Comparison of ENCODE assay signal across 10 cellular contexts in the genomic region with DNA sequence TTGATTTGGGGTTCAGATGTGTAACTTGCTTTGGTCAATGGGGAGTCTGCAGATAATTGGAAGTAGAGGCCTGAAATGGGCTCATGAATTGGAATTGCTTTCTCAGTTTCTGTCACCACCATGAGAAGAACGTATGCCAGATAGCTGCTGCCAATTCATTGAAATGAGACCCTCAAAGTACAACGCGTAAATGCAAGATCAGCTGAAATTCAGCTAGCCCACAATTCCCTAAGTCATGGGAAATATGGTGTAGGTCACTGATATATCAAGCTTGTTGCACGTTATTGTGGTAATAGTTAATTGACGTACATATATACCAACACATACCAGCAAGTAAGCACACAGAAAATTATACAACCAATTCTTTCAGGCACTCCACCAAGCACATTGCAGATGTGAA.
"Had no signal": no experiment of that assay in that cellular context is flagged by ENCODE, and none has a peak within 500 bp of the region (broad histone marks: within the 10 kb centered on the region; RNA-seq: fewer than 3 reads in every experiment).

No MANE protein-coding gene starts in this region.

- ATAC-seq: HCT116 had no signal

- H3K4me3 ChIP-seq: GM23248, HAP-1 had no signal

- H3K36me3 ChIP-seq: HAP-1 had no signal

- H3K27me3 Mint-ChIP-seq: IgD-negative memory B cell had no signal

- H3K9ac ChIP-seq: GM23248 had no signal

- H3K4me1 ChIP-seq: HAP-1 had no signal

- H3K27ac Mint-ChIP-seq: HFFc6, IgD-negative memory B cell had no signal

- H3K4me1 Mint-ChIP-seq: IgD-negative memory B cell had no signal

- H3K4me3 Mint-ChIP-seq: HFFc6, IgD-negative memory B cell had no signal

- H3K9me3 ChIP-seq: HAP-1 had no signal

- H3K27ac ChIP-seq: GM23248 had no signal

- DNase-seq: GM23248, GOT3, H7, HFFc6, Kasumi-1, KG1 had no signal

- FAIRE-seq: HTR-8/SVneo had no signal

- H2AFZ ChIP-seq: GM23248 had no signal
